In genomic region chr9:98867434-98868168, GRCh38 we compare ENCODE assay signal across 8 cellular contexts.
DNase-seq lines count a peak whose midpoint lies in the region; ATAC-seq and TF ChIP-seq lines count a peak whose summit lies in the region.

No MANE protein-coding gene starts in this region.

- peak; percentile 71 to 80 for ATAC-seq in gastrocnemius medialis
- no peak for ATAC-seq in HG03108 (IDR thresholded peaks at IDR 0.05; ENCODE audit: unreplicated experiment)
- ATAC-seq in HG02571 (IDR thresholded peaks at IDR 0.05; ENCODE audit: unreplicated experiment) = no peak

- peak overlapping the region; percentile 59 for H3K4me2 ChIP-seq in GM23248 (ENCODE audit: unreplicated experiment)

- 20 to 29% methylated on average over 4 of the region's 4 CpGs for WGBS in GM23248 (ENCODE audit: low coverage in 1 of 2, low lambda C conversion rate in 2 of 2, missing lambda C conversion rate in 2 of 2), 2 experiments

- H3K27ac ChIP-seq in GM23248 = peak overlapping the region; percentile 83
- H3K27ac ChIP-seq in gastrocnemius medialis = peak overlapping the region; percentile 61 to 74 (median 70)

- H3K27me3 ChIP-seq in GM23248 (replicated peaks; ENCODE audit: insufficient read depth) (no peaks in the 10 kb centered on the region), gastrocnemius medialis (no peaks in the 10 kb centered on the region)

- peak overlapping the region; percentile 46 for H3K9ac ChIP-seq in GM23248

- intact Hi-C loops in gastrocnemius medialis (cut with DNase I; ENCODE audit: low total_unique reads) = no loop called here

- no peak for TF ChIP-seq POLR2A in gastrocnemius medialis (IDR thresholded peaks at IDR 0.05)

- peak overlapping the region; percentile 54 for H2AFZ ChIP-seq in GM23248

- no peaks in the 10 kb centered on the region for H4K20me1 ChIP-seq in GM23248 (ENCODE audit: insufficient read depth)

- H3K9me3 ChIP-seq in GM23248 (ENCODE audit: low read depth) = no peaks in the 10 kb centered on the region
- no peaks in the 10 kb centered on the region for H3K9me3 ChIP-seq in gastrocnemius medialis

- no peaks in the 10 kb centered on the region for H3K79me2 ChIP-seq in GM23248 (ENCODE audit: insufficient read depth)

- in situ Hi-C loops in GM23248 (cut with MboI) = no loop called here
- in situ Hi-C loops in gastrocnemius medialis (cut with MboI; ENCODE audit: low sequenced_read_pairs in 4 of 4) = loop anchor here in 1 of 4 donors (10.0 kb wide), 1 partner anchor 127 kb away; no protein-coding TSS in a partner anchor

- TF ChIP-seq CTCF in fibroblast of villous mesenchyme (IDR thresholded peaks at IDR 0.05; ENCODE audit: insufficient read depth, low read depth, low read length) (no peak), gastrocnemius medialis (IDR thresholded peaks at IDR 0.05 in 4 of 5, conservative IDR thresholded peaks at IDR 0.05 in 1 of 5) (no peak)

- H3K36me3 ChIP-seq in GM23248 (ENCODE audit: low read depth) (no peaks in the 10 kb centered on the region), gastrocnemius medialis (no peaks in the 10 kb centered on the region)

- H3K9me2 ChIP-seq in GM23248 (ENCODE audit: insufficient read depth) = no peaks in the 10 kb centered on the region

- peaks cover 14% of the 10 kb centered on the region for H3F3A ChIP-seq in GM23248 (ENCODE audit: insufficient read depth)

- DNase-seq in GM23248 (peak; percentile 93), RPMI7951 (ENCODE audit: low read depth) (peak; percentile 99), fibroblast of villous mesenchyme (ENCODE audit: low read depth) (peak; percentile 98), gastrocnemius medialis (peak; percentile 72 to 78), NCI-H774 (lab: John Stamatoyannopoulos, UW) (no peak), GM19240 (ENCODE audit: insufficient read length, low spot score) (no peak)

- H3K4me1 ChIP-seq in GM23248 (ENCODE audit: insufficient read depth) (peaks cover 41% of the 10 kb centered on the region), gastrocnemius medialis (peaks cover 4 to 39% of the 10 kb centered on the region in 2 donors)

- H3K4me3 ChIP-seq in GM23248 = no peak overlapping the region
- no peak overlapping the region for H3K4me3 ChIP-seq in fibroblast of villous mesenchyme (ENCODE audit: low read depth, low read length)
- no peak overlapping the region for H3K4me3 ChIP-seq in gastrocnemius medialis

Comparison
In these comparisons a context has a peak if more than half of its experiments do, and no peak if none do; other contexts are left out.
1. DNase-seq: peak in GM23248 (single experiment), RPMI7951 (single experiment), fibroblast of villous mesenchyme (single experiment) and gastrocnemius medialis (2 of 2); none in NCI-H774 (single experiment) and GM19240 (single experiment).
2. ATAC-seq: peak in gastrocnemius medialis (2 of 2); none in HG03108 (single experiment) and HG02571 (single experiment).